ENCODE assay signal across 7 cellular contexts in genomic region chr10:72733989-72734388, GRCh38.
"Had no signal": no experiment of that assay in that cellular context is flagged by ENCODE, and none has a peak within 500 bp of the region (broad histone marks: within the 10 kb centered on the region; RNA-seq: fewer than 3 reads in every experiment).

No MANE protein-coding gene starts in this region.

- H3K4me3 ChIP-seq: GM12878 had no signal

- FAIRE-seq: GM12878, GM12891, GM12892, GM18507, GM19239 had no signal

- DNase-seq: GDM1, GF-D8 had no signal

- ATAC-seq: GM12878 had no signal
